34 cellular contexts compared by ENCODE assay signal in the genomic region with DNA sequence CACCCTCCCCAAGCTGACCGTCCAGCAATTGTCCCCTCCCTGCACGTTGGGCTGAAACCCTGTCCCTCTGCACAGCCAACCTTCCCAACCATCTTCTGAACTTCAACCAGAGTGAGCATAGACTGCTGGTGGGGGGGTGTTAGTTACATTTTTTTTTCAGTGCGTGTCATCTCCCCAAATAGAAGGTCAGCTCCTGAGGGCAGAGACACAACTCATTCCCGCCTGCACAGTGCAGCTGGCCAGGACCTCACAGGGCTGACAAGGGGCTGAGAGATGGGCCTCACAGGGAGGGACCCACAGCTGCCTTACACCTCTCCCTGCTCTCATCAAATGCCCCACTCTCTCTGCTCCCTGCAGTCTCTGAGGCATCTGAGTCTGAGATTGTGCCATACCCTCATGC. TPM values are rescaled to one million over a fixed set of nuclear protein-coding genes. Genes with fewer than 3 reads are reported as not detected.
DNase-seq lines count a peak whose midpoint lies in the region; ATAC-seq and TF ChIP-seq lines count a peak whose summit lies in the region.
"Had no signal": no experiment of that assay in that cellular context is flagged by ENCODE, and none has a peak within 500 bp of the region (broad histone marks: within the 10 kb centered on the region; RNA-seq: fewer than 3 reads in every experiment).

No MANE protein-coding gene starts in this region.

- WGBS in heart left ventricle, 4 donors = 25 to 48% (median 38%) methylated on average over 4 of the region's 4 CpGs
- 41 to 54% methylated on average over 3 to 4 of the region's 4 CpGs for WGBS in esophagus squamous epithelium, 2 donors

- H3K4me2 ChIP-seq in BLaER1 treated with 17β-estradiol and CSF1 and Interleukin-3, amounts not matched to agents 10 nM and 100 nM = peak overlapping the region in 8 of 11 experiments; percentile 11 to 72 (median 44); a peak in 11 of 22 replicates
- no peak overlapping the region for H3K4me2 ChIP-seq in parathyroid adenoma (ENCODE audit: low read length)

- no peaks in the 10 kb centered on the region for H3K4me1 Mint-ChIP-seq in progenitor cell of endocrine pancreas (ENCODE audit: low read depth)
- H3K4me1 Mint-ChIP-seq: CD8-positive, alpha-beta memory T cell had no signal

- peaks cover 12% of the 10 kb centered on the region for H3K27me3 Mint-ChIP-seq in progenitor cell of endocrine pancreas

- peak overlapping the region; percentile 29 for H2AFZ ChIP-seq in parathyroid adenoma

- peak in 1 of 5 donors; percentile 61 for DNase-seq in heart left ventricle
- no peak for DNase-seq in GOT3 (lab: John Stamatoyannopoulos, UW)
- no peak for DNase-seq in esophagus squamous epithelium (lab: John Stamatoyannopoulos, UW)
- no peak for DNase-seq in progenitor cell of endocrine pancreas (ENCODE audit: low spot score, unreplicated experiment)
- DNase-seq: activated CD4-positive, alpha-beta T cell treated with anti-CD3 and anti-CD28 coated beads for 48 hours; activated effector memory CD4-positive, alpha-beta T cell treated with anti-CD3 and anti-CD28 coated beads, Interleukin-2, amount 50 U/mL, for 16 hours; aorta; CD8-positive, alpha-beta memory T cell; foreskin keratinocyte; mucosa of descending colon; NCI-H1048; NCI-H1694 treated with DMSO at 0.1 percent for 48 hours; NCI-H82; pancreas; sigmoid colon; stimulated activated CD4-positive, alpha-beta T cell treated with anti-CD3 and anti-CD28 coated beads, Interleukin-4, amount 100 ng/mL, for 24 hours; T1000; WERI-Rb-1 had no signal

- H3K27ac ChIP-seq in BLaER1 treated with 17β-estradiol and CSF1 and Interleukin-3, amounts not matched to agents 10 nM and 100 nM = no peak overlapping the region
- H3K27ac ChIP-seq in HEK293 (ENCODE audit: extremely low read depth, low read depth, low read length) (no peak overlapping the region), heart left ventricle (peak overlapping the region; percentile 68 to 100 (median 88)), parathyroid adenoma (no peak overlapping the region), esophagus squamous epithelium (no peak overlapping the region)
- H3K27ac ChIP-seq: foreskin keratinocyte, pancreas, sigmoid colon, tibial nerve, WERI-Rb-1 had no signal

- no peak overlapping the region for H3K9ac ChIP-seq in BLaER1 treated with 17β-estradiol and CSF1 and Interleukin-3, amounts not matched to agents 10 nM and 100 nM
- no peak overlapping the region for H3K9ac ChIP-seq in parathyroid adenoma

- intact Hi-C loops in heart left ventricle (cut with DNase I) = loop anchor here in 1 of 10 donors (2.0 kb wide), 1 partner anchor 19 kb away; no protein-coding TSS in a partner anchor
- intact Hi-C loops in esophagus squamous epithelium (cut with DNase I) = no loop called here

- H3K4me3 ChIP-seq in BLaER1 treated with 17β-estradiol and CSF1 and Interleukin-3, amounts not matched to agents 10 nM and 100 nM = no peak overlapping the region
- H3K4me3 ChIP-seq in HEK293 (ENCODE audit: low read depth, low read length) = no peak overlapping the region
- peak overlapping the region in 1 of 12 donors; percentile 7 for H3K4me3 ChIP-seq in heart left ventricle
- no peak overlapping the region for H3K4me3 ChIP-seq in parathyroid adenoma (ENCODE audit: low read depth, low read length)
- no peak overlapping the region for H3K4me3 ChIP-seq in esophagus squamous epithelium
- H3K4me3 ChIP-seq: esophagus muscularis mucosa, GM12878, mucosa of descending colon, pancreas, sigmoid colon, tibial nerve had no signal

- TF ChIP-seq POLR2A in heart left ventricle (IDR thresholded peaks at IDR 0.05) (no peak), esophagus squamous epithelium (IDR thresholded peaks at IDR 0.05) (no peak)

- H3K9me3 Mint-ChIP-seq in progenitor cell of endocrine pancreas (ENCODE audit: low read depth) = no peaks in the 10 kb centered on the region
- H3K9me3 Mint-ChIP-seq: CD8-positive, alpha-beta memory T cell had no signal

- no peaks in the 10 kb centered on the region for H3K36me3 Mint-ChIP-seq in progenitor cell of endocrine pancreas (ENCODE audit: insufficient read depth)

- H3K79me2 ChIP-seq in parathyroid adenoma = no peaks in the 10 kb centered on the region

- no peak overlapping the region for H3K27ac Mint-ChIP-seq in progenitor cell of endocrine pancreas
- H3K27ac Mint-ChIP-seq: activated naive CD8-positive, alpha-beta T cell; CD8-positive, alpha-beta memory T cell had no signal

- POLR2A ChIA-PET in HEK293 (lab: Yijun Ruan, JAX) = no interaction called here

- no peaks in the 10 kb centered on the region for H4K20me1 ChIP-seq in BLaER1 treated with 17β-estradiol and CSF1 and Interleukin-3, amounts not matched to agents 10 nM and 100 nM

- no peaks in the 10 kb centered on the region for H3K36me3 ChIP-seq in BLaER1 treated with 17β-estradiol and CSF1 and Interleukin-3, amounts not matched to agents 10 nM and 100 nM
- H3K36me3 ChIP-seq in HEK293 (ENCODE audit: control insufficient read depth in 2 of 2, insufficient read depth in 1 of 2, low read length in 2 of 2) = no peaks in the 10 kb centered on the region
- H3K36me3 ChIP-seq in heart left ventricle = no peaks in the 10 kb centered on the region
- H3K36me3 ChIP-seq in parathyroid adenoma (ENCODE audit: control insufficient read depth, insufficient read depth, low read length) = no peaks in the 10 kb centered on the region
- no peaks in the 10 kb centered on the region for H3K36me3 ChIP-seq in esophagus squamous epithelium
- H3K36me3 ChIP-seq: esophagus muscularis mucosa, pancreas, sigmoid colon, tibial nerve, WERI-Rb-1 had no signal

- CTCF ChIA-PET in HEK293 (lab: Yijun Ruan, JAX) = interaction anchor here (0.7 to 1.8 kb wide), 4 partner anchors 10 to 33 kb away, joined by 3 to 8 read pairs (median 4); no protein-coding TSS in a partner anchor

- peak; percentile 40 to 56 (median 50) for ATAC-seq in heart left ventricle
- no peak for ATAC-seq in HG03139 (IDR thresholded peaks at IDR 0.05; ENCODE audit: unreplicated experiment)
- ATAC-seq: foreskin keratinocyte, GM12878, mucosa of descending colon, pancreas had no signal

- H3K9me3 ChIP-seq in BLaER1 treated with 17β-estradiol and CSF1 and Interleukin-3, amounts not matched to agents 10 nM and 100 nM (replicated peaks in 1 of 11) = peaks cover 0 to 12% (median 0%) of the 10 kb centered on the region in 11 experiments; a peak in 5 of 22 replicates
- H3K9me3 ChIP-seq in HEK293 (ENCODE audit: control insufficient read depth, insufficient read depth, low read depth, low read length) (no peaks in the 10 kb centered on the region), heart left ventricle (no peaks in the 10 kb centered on the region), parathyroid adenoma (ENCODE audit: control insufficient read depth, low read length) (no peaks in the 10 kb centered on the region), esophagus squamous epithelium (no peaks in the 10 kb centered on the region)
- H3K9me3 ChIP-seq: esophagus muscularis mucosa, mucosa of descending colon, pancreas, sigmoid colon, tibial nerve had no signal

- H3K27me3 ChIP-seq in BLaER1 treated with 17β-estradiol and CSF1 and Interleukin-3, amounts not matched to agents 10 nM and 100 nM = no peaks in the 10 kb centered on the region
- H3K27me3 ChIP-seq in heart left ventricle (no peaks in the 10 kb centered on the region), parathyroid adenoma (ENCODE audit: control insufficient read depth, insufficient read depth, low read length) (no peaks in the 10 kb centered on the region), esophagus squamous epithelium (peaks cover 0 to 24% (median 0%) of the 10 kb centered on the region in 4 donors)
- H3K27me3 ChIP-seq: esophagus muscularis mucosa, pancreas, sigmoid colon, tibial nerve had no signal

- no peak for TF ChIP-seq CTCF in HEK293 (tag by site-specific recombination; IDR thresholded peaks at IDR 0.05)
- TF ChIP-seq CTCF in heart left ventricle (IDR thresholded peaks at IDR 0.05) = no peak
- TF ChIP-seq CTCF in parathyroid adenoma (IDR thresholded peaks at IDR 0.05) = no peak
- TF ChIP-seq CTCF in esophagus squamous epithelium (IDR thresholded peaks at IDR 0.05) = no peak
- TF ChIP-seq CTCF in progenitor cell of endocrine pancreas (IDR thresholded peaks at IDR 0.05; ENCODE audit: unreplicated experiment) = no peak

- no peak overlapping the region for H3K4me3 Mint-ChIP-seq in progenitor cell of endocrine pancreas (ENCODE audit: low read depth)
- H3K4me3 Mint-ChIP-seq: activated naive CD8-positive, alpha-beta T cell; CD8-positive, alpha-beta memory T cell had no signal

- peaks cover 2 to 37% (median 30%) of the 10 kb centered on the region in 10 experiments for H3K4me1 ChIP-seq in BLaER1 treated with 17β-estradiol and CSF1 and Interleukin-3, amounts not matched to agents 10 nM and 100 nM
- H3K4me1 ChIP-seq in HEK293 (ENCODE audit: control insufficient read depth, insufficient read depth, low read length) (no peaks in the 10 kb centered on the region), heart left ventricle (peaks cover 0 to 86% (median 37%) of the 10 kb centered on the region in 12 donors), parathyroid adenoma (peaks cover 5% of the 10 kb centered on the region), esophagus squamous epithelium (peaks cover 0 to 12% (median 0%) of the 10 kb centered on the region in 3 donors)
- H3K4me1 ChIP-seq: foreskin keratinocyte, pancreas, sigmoid colon had no signal

RNA-seq across cellular contexts. Expression of gene SRL, which starts 8.4 kb away (rescaled TPM):
- total RNA-seq in heart left ventricle (100 to 1,000 TPM; 372 to 760 (median 534) TPM), esophagus squamous epithelium (1 to 10 TPM in 1 of 4 donors, under 1 TPM in 2, not detected in 1; 0.04 to 1.8 (median 0.38) TPM), progenitor cell of endocrine pancreas (0.09 TPM in 1 of 2 replicates, not detected in the other)
- 100 to 1,000 TPM; 218 to 394 TPM for polyA plus RNA-seq in heart left ventricle
- total RNA-seq: activated CD8-positive, alpha-beta memory T cell treated with anti-CD3 and anti-CD28 coated beads for 36 hours; bronchial epithelial cell; CD8-positive, alpha-beta memory T cell; foreskin keratinocyte; GM12878; HT-29; NCI-H460; RPMI7951; SK-MEL-5 had no signal
- polyA plus RNA-seq: CD8-positive, alpha-beta memory T cell; foreskin keratinocyte; GM12878; mammary epithelial cell; neural cell had no signal

RNA-seq across cellular contexts. Expression of gene TFAP4, which starts 39.4 kb away (rescaled TPM):
- total RNA-seq in heart left ventricle (1 to 10 TPM; 1.7 to 5.5 (median 3.3) TPM), esophagus squamous epithelium (1 to 10 TPM; 5.8 to 9.8 (median 9.3) TPM), progenitor cell of endocrine pancreas (22.9 and 29.0 TPM in 2 replicates)
- polyA plus RNA-seq in heart left ventricle = 1 to 10 TPM; 2.5 to 3.1 TPM

Comparison
In these comparisons a context has a peak if more than half of its experiments do, and no peak if none do; other contexts are left out.
1. H3K27ac ChIP-seq: peak in heart left ventricle (12 of 12); none in BLaER1 treated with 17β-estradiol and CSF1 and Interleukin-3, amounts not matched to agents 10 nM and 100 nM (0 of 11), HEK293 (single experiment), parathyroid adenoma (single experiment) and esophagus squamous epithelium (0 of 4).
2. RNA of gene SRL, which starts 8.4 kb away (total RNA-seq): 372 to 760 TPM in heart left ventricle; 0.04 to 1.8 TPM in esophagus squamous epithelium and 0.09 TPM in progenitor cell of endocrine pancreas; every median in the first group is over 100 times any median in the second.